1 cellular context compared by ENCODE assay signal in genomic region chr20:36086767-36087166, GRCh38.
TF ChIP-seq lines count a peak whose summit lies in the region.

No MANE protein-coding gene starts in this region.

TF ChIP-seq in GM23338, 12 proteins besides CTCF, POLR2A, EP300 and RAD21 (continued from another document):
- TF ChIP-seq NANOG (IDR thresholded peaks at IDR 0.05; ENCODE audit: borderline replicate concordance) (no peak), ETS1 (IDR thresholded peaks at IDR 0.05) (no peak), CREB1 (CRISPR knock-in tag; IDR thresholded peaks at IDR 0.05; ENCODE audit: low read depth) (no peak), ZNF114 (CRISPR knock-in tag; IDR thresholded peaks at IDR 0.05) (no peak), ZNF331 (CRISPR knock-in tag; IDR thresholded peaks at IDR 0.05; ENCODE audit: low read depth) (no peak), EZH2phosphoT487 (IDR thresholded peaks at IDR 0.05; ENCODE audit: unreplicated experiment) (no peak), STAT1 (IDR thresholded peaks at IDR 0.05; ENCODE audit: unreplicated experiment) (no peak), JUNB (IDR thresholded peaks at IDR 0.05; ENCODE audit: unreplicated experiment) (no peak)
- TF ChIP-seq, protein P1, sequence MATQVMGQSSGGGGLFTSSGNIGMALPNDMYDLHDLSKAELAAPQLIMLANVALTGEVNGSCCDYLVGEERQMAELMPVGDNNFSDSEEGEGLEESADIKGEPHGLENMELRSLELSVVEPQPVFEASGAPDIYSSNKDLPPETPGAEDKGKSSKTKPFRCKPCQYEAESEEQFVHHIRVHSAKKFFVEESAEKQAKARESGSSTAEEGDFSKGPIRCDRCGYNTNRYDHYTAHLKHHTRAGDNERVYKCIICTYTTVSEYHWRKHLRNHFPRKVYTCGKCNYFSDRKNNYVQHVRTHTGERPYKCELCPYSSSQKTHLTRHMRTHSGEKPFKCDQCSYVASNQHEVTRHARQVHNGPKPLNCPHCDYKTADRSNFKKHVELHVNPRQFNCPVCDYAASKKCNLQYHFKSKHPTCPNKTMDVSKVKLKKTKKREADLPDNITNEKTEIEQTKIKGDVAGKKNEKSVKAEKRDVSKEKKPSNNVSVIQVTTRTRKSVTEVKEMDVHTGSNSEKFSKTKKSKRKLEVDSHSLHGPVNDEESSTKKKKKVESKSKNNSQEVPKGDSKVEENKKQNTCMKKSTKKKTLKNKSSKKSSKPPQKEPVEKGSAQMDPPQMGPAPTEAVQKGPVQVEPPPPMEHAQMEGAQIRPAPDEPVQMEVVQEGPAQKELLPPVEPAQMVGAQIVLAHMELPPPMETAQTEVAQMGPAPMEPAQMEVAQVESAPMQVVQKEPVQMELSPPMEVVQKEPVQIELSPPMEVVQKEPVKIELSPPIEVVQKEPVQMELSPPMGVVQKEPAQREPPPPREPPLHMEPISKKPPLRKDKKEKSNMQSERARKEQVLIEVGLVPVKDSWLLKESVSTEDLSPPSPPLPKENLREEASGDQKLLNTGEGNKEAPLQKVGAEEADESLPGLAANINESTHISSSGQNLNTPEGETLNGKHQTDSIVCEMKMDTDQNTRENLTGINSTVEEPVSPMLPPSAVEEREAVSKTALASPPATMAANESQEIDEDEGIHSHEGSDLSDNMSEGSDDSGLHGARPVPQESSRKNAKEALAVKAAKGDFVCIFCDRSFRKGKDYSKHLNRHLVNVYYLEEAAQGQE (IDR thresholded peaks at IDR 0.05; ENCODE audit: unreplicated experiment): no peak
TF ChIP-seq in GM23338: peak in this region for 0.
